In genomic region chr16:89422905-89423630, GRCh38 we compare ENCODE assay signal across 8 cellular contexts.
DNase-seq lines count a peak whose midpoint lies in the region; ATAC-seq and TF ChIP-seq lines count a peak whose summit lies in the region.

No MANE protein-coding gene starts in this region.

- H3K4me1 Mint-ChIP-seq in activated CD8-positive, alpha-beta memory T cell treated with anti-CD3 and anti-CD28 coated beads, Interleukin-2, amount 10 ng/mL, durations not matched to agents 7 days and 5 days, result peaks cover 78% of the 10 kb centered on the region

- H3K9me3 Mint-ChIP-seq in activated CD8-positive, alpha-beta memory T cell treated with anti-CD3 and anti-CD28 coated beads, Interleukin-2, amount 10 ng/mL, durations not matched to agents 7 days and 5 days (ENCODE audit: low read depth), result no peaks in the 10 kb centered on the region

- 32 to 43% (median 37%) methylated on average over 14 to 16 of the region's 16 CpGs for WGBS in heart left ventricle, 4 donors

- peak overlapping the region in 1 of 12 donors; percentile 1 for H3K4me3 ChIP-seq in heart left ventricle

- peaks cover 44% of the 10 kb centered on the region for H3K36me3 Mint-ChIP-seq in activated CD8-positive, alpha-beta memory T cell treated with anti-CD3 and anti-CD28 coated beads, Interleukin-2, amount 10 ng/mL, durations not matched to agents 7 days and 5 days

- TF ChIP-seq CTCF in heart left ventricle (IDR thresholded peaks at IDR 0.05), result no peak

- no peaks in the 10 kb centered on the region for H3K27me3 ChIP-seq in heart left ventricle

- peak overlapping the region; percentile 84 for H3K27ac Mint-ChIP-seq in activated CD8-positive, alpha-beta memory T cell treated with anti-CD3 and anti-CD28 coated beads, Interleukin-2, amount 10 ng/mL, durations not matched to agents 7 days and 5 days

- intact Hi-C loops in heart left ventricle (cut with DNase I), result no loop called here

- ATAC-seq in GM19372 (IDR thresholded peaks at IDR 0.05; ENCODE audit: low read depth, unreplicated experiment) (peak; percentile 58), HG03457 (IDR thresholded peaks at IDR 0.05; ENCODE audit: unreplicated experiment) (peak; percentile 49), heart left ventricle (peak; percentile 23 to 53 (median 48))
- peak; percentile 79 for ATAC-seq in activated CD8-positive, alpha-beta memory T cell treated with anti-CD3 and anti-CD28 coated beads, Interleukin-2, amount 10 ng/mL, durations not matched to agents 7 days and 5 days

- peaks cover 7 to 66% (median 46%) of the 10 kb centered on the region in 12 donors for H3K4me1 ChIP-seq in heart left ventricle

- no peaks in the 10 kb centered on the region for H3K27me3 Mint-ChIP-seq in activated CD8-positive, alpha-beta memory T cell treated with anti-CD3 and anti-CD28 coated beads, Interleukin-2, amount 10 ng/mL, durations not matched to agents 7 days and 5 days

- in situ Hi-C loops in ACHN (cut with HindIII; ENCODE audit: low pct_ligation_motif_present, low pct_unique_long_range_greater_than_20kb, low sequenced_read_pairs), result no loop called here

- H3K36me3 ChIP-seq in heart left ventricle, result peaks cover 0 to 4% (median 0%) of the 10 kb centered on the region in 9 donors

- H3K4me3 Mint-ChIP-seq in activated CD8-positive, alpha-beta memory T cell treated with anti-CD3 and anti-CD28 coated beads, Interleukin-2, amount 10 ng/mL, durations not matched to agents 7 days and 5 days, result peak overlapping the region; percentile 46

- TF ChIP-seq POLR2A in heart left ventricle (IDR thresholded peaks at IDR 0.05) (no peak), erythroblast (IDR thresholded peaks at IDR 0.05; ENCODE audit: low read length) (no peak)

- CTCF ChIA-PET in activated CD8-positive, alpha-beta memory T cell treated with anti-CD3 and anti-CD28 coated beads, Interleukin-2, amount 10 ng/mL, durations not matched to agents 7 days and 5 days (lab: Charles Lee), result interaction anchor here (1.0 to 1.6 kb wide), 6 partner anchors 9 to 86 kb away, joined by 3 to 4 read pairs (median 3); no protein-coding TSS in a partner anchor

- no peaks in the 10 kb centered on the region for H3K9me3 ChIP-seq in heart left ventricle

- H3K27ac ChIP-seq in heart left ventricle, result peak overlapping the region in 8 of 12 donors; percentile 4 to 44 (median 29)

- peak; percentile 78 for DNase-seq in ACHN
- DNase-seq in activated CD8-positive, alpha-beta memory T cell treated with anti-CD3 and anti-CD28 coated beads, Interleukin-2, amount 10 ng/mL, durations not matched to agents 7 days and 5 days, result peak; percentile 89
- DNase-seq in heart left ventricle, result peak in 1 of 5 donors; percentile 44
- peak; percentile 54 to 60 for DNase-seq in stimulated activated CD8-positive, alpha-beta memory T cell treated with anti-CD3 and anti-CD28 coated beads, Interleukin-15, amount 100 ng/mL, for 4 hours (ENCODE audit: low read depth in 2 of 2)
- DNase-seq in erythroblast (lab: John Stamatoyannopoulos, UW), result no peak
- DNase-seq in NCI-H82 (lab: John Stamatoyannopoulos, UW), result no peak

Comparison
In these comparisons a context has a peak if more than half of its experiments do, and no peak if none do; other contexts are left out.
1. DNase-seq: peak in ACHN (single experiment), activated CD8-positive, alpha-beta memory T cell treated with anti-CD3 and anti-CD28 coated beads, Interleukin-2, amount 10 ng/mL, durations not matched to agents 7 days and 5 days (single experiment) and stimulated activated CD8-positive, alpha-beta memory T cell treated with anti-CD3 and anti-CD28 coated beads, Interleukin-15, amount 100 ng/mL, for 4 hours (2 of 2); none in erythroblast (0 of 2) and NCI-H82 (single experiment).
2. Peak in every context shown above with its lines, with median percentiles within 50 percentile points of each other: ATAC-seq.